8 cellular contexts compared by ENCODE assay signal in genomic region chr7:30564243-30564892, GRCh38. TPM values are rescaled to one million over a fixed set of nuclear protein-coding genes. Genes with fewer than 3 reads are reported as not detected.
DNase-seq lines count a peak whose midpoint lies in the region; ATAC-seq and TF ChIP-seq lines count a peak whose summit lies in the region.

No MANE protein-coding gene starts in this region.

- no peaks in the 10 kb centered on the region for H3K27me3 ChIP-seq in Panc1 (ENCODE audit: control insufficient read depth, insufficient read depth, low read length)
- no peaks in the 10 kb centered on the region for H3K27me3 ChIP-seq in esophagus squamous epithelium

- H3K9me3 ChIP-seq in Panc1 (ENCODE audit: control insufficient read depth, insufficient read depth, low read depth, low read length) (no peaks in the 10 kb centered on the region), esophagus squamous epithelium (no peaks in the 10 kb centered on the region)

- BruUV-seq in Panc1 (replicated peaks; lab: Mats Ljungman, UMichigan): no TSS peak

- no peak overlapping the region for H3K27ac Mint-ChIP-seq in natural killer cell treated with Interleukin-12 subunit alpha and Interleukin-12 subunit beta and Interleukin-15 and Interleukin-18, amount 100 ng/mL, for 72 hours

- H3K36me3 Mint-ChIP-seq in natural killer cell treated with Interleukin-12 subunit alpha and Interleukin-12 subunit beta and Interleukin-15 and Interleukin-18, amount 100 ng/mL, for 72 hours: peaks cover 8% of the 10 kb centered on the region

- CTCF ChIA-PET in Panc1 (lab: Charles Lee): interaction anchor here (0.6 to 2.0 kb wide), 12 partner anchors 14 to 400 kb away, joined by 3 to 14 read pairs (median 5); partner anchors contain the start of gene GGCT

- peak; percentile 90 for DNase-seq in DMS53 treated with DMSO at 0.1 percent for 48 hours (lab: John Stamatoyannopoulos, UW; ENCODE audit: unreplicated experiment)
- peak; percentile 91 for DNase-seq in KBM-7
- DNase-seq in Panc1 (ENCODE audit: low read depth, low spot score): peak; percentile 76
- peak; percentile 62 for DNase-seq in activated T-cell treated with anti-CD3 and anti-CD28 coated beads for 48 hours (ENCODE audit: low read depth)
- DNase-seq in esophagus squamous epithelium (lab: John Stamatoyannopoulos, UW): no peak
- no peak for DNase-seq in natural killer cell treated with Interleukin-12 subunit alpha and Interleukin-12 subunit beta and Interleukin-15 and Interleukin-18, amount 100 ng/mL, for 72 hours (ENCODE audit: low spot score)
- DNase-seq in stimulated activated naive CD4-positive, alpha-beta T cell (lab: John Stamatoyannopoulos, UW): peak; percentile 37 to 76 (median 66)

- intact Hi-C loops in Panc1 (cut with micrococcal nuclease; ENCODE audit: unreplicated experiment): loop anchor here (2.0 to 5.0 kb wide), 4 partner anchors 52 to 402 kb away; no protein-coding TSS in a partner anchor
- intact Hi-C loops in esophagus squamous epithelium (cut with DNase I): loop anchor here (10.0 kb wide), 1 partner anchor 400 kb away; no protein-coding TSS in a partner anchor

- no peak overlapping the region for H3K4me3 ChIP-seq in Panc1 (ENCODE audit: low read depth in 2 of 2, low read length in 2 of 2)
- no peak overlapping the region for H3K4me3 ChIP-seq in esophagus squamous epithelium

- H3K9me3 Mint-ChIP-seq in natural killer cell treated with Interleukin-12 subunit alpha and Interleukin-12 subunit beta and Interleukin-15 and Interleukin-18, amount 100 ng/mL, for 72 hours: no peaks in the 10 kb centered on the region

- H3K27ac ChIP-seq in Panc1 (ENCODE audit: low read length): no peak overlapping the region
- H3K27ac ChIP-seq in esophagus squamous epithelium: no peak overlapping the region

- TF ChIP-seq POLR2A in esophagus squamous epithelium (IDR thresholded peaks at IDR 0.05): no peak

- H3K4me1 ChIP-seq in Panc1 (ENCODE audit: control insufficient read depth, insufficient read depth, low read length): no peaks in the 10 kb centered on the region; the same call in 1 of the 2 replicates
- peaks cover 0 to 43% (median 14%) of the 10 kb centered on the region in 3 donors for H3K4me1 ChIP-seq in esophagus squamous epithelium

- in situ Hi-C loops in KBM-7 (cut with MboI; ENCODE audit: low pct_unique_long_range_greater_than_20kb, low sequenced_read_pairs): no loop called here
- in situ Hi-C loops in Panc1 (cut with HindIII; ENCODE audit: low pct_unique_long_range_greater_than_20kb, low sequenced_read_pairs): no loop called here

- H3K4me3 Mint-ChIP-seq in natural killer cell treated with Interleukin-12 subunit alpha and Interleukin-12 subunit beta and Interleukin-15 and Interleukin-18, amount 100 ng/mL, for 72 hours: no peak overlapping the region

- H3K27me3 Mint-ChIP-seq in natural killer cell treated with Interleukin-12 subunit alpha and Interleukin-12 subunit beta and Interleukin-15 and Interleukin-18, amount 100 ng/mL, for 72 hours: no peaks in the 10 kb centered on the region

- ATAC-seq in GM21723 (IDR thresholded peaks at IDR 0.05; ENCODE audit: unreplicated experiment): peak; percentile 94
- ATAC-seq in Panc1: peak; percentile 98
- peak; percentile 87 to 89 for ATAC-seq in natural killer cell treated with Interleukin-12 subunit alpha and Interleukin-12 subunit beta and Interleukin-15 and Interleukin-18, amount 100 ng/mL, for 72 hours

- H3K36me3 ChIP-seq in Panc1 (ENCODE audit: control insufficient read depth, insufficient read depth, low read length): no peaks in the 10 kb centered on the region
- peaks cover 0 to 66% (median 0%) of the 10 kb centered on the region in 3 donors for H3K36me3 ChIP-seq in esophagus squamous epithelium

- TF ChIP-seq CTCF in Panc1 (IDR thresholded peaks at IDR 0.05) (peak; percentile 92), esophagus squamous epithelium (IDR thresholded peaks at IDR 0.05) (peak; percentile 61 to 91 (median 84))

- H3K4me1 Mint-ChIP-seq in natural killer cell treated with Interleukin-12 subunit alpha and Interleukin-12 subunit beta and Interleukin-15 and Interleukin-18, amount 100 ng/mL, for 72 hours (ENCODE audit: low read depth in 2 of 2): peaks cover 3 to 4% of the 10 kb centered on the region in 2 donors

- 40 to 50% methylated on average over 2 to 5 of the region's 7 CpGs for WGBS in esophagus squamous epithelium, 2 donors

- POLR2A ChIA-PET in Panc1 (lab: Charles Lee): no interaction called here

RNA-seq across cellular contexts. Expression of gene GARS1, which starts 30.3 kb away (rescaled TPM):
- total RNA-seq in Panc1 (2021; ENCODE audit: unreplicated experiment) (271 TPM), esophagus squamous epithelium (100 to 1,000 TPM in 2 of 4 donors, 10 to 100 TPM in 2; 79.2 to 125 (median 97.3) TPM)
- polyA plus RNA-seq in Panc1 (2012; ENCODE audit: insufficient read length): 435 TPM
- total RNA-seq in natural killer cell treated with Interleukin-12 subunit alpha and Interleukin-12 subunit beta and Interleukin-15 and Interleukin-18, amount 100 ng/mL, for 72 hours: 100 to 1,000 TPM; 178 to 200 TPM

RNA-seq across cellular contexts. Expression of gene GGCT, which starts 59.7 kb away (rescaled TPM):
- total RNA-seq in Panc1 (2021; ENCODE audit: unreplicated experiment) (52.2 TPM), esophagus squamous epithelium (10 to 100 TPM; 42.3 to 74.9 (median 63.9) TPM)
- polyA plus RNA-seq in Panc1 (2012; ENCODE audit: insufficient read length): 29.6 TPM
- total RNA-seq in natural killer cell treated with Interleukin-12 subunit alpha and Interleukin-12 subunit beta and Interleukin-15 and Interleukin-18, amount 100 ng/mL, for 72 hours: 10 to 100 TPM; 37.9 to 61.7 TPM

Comparison
In these comparisons a context has a peak if more than half of its experiments do, and no peak if none do; other contexts are left out.
1. DNase-seq: peak in DMS53 treated with DMSO at 0.1 percent for 48 hours (single experiment), KBM-7 (single experiment), Panc1 (single experiment), activated T-cell treated with anti-CD3 and anti-CD28 coated beads for 48 hours (single experiment) and stimulated activated naive CD4-positive, alpha-beta T cell (6 of 6); none in esophagus squamous epithelium (single experiment) and natural killer cell treated with Interleukin-12 subunit alpha and Interleukin-12 subunit beta and Interleukin-15 and Interleukin-18, amount 100 ng/mL, for 72 hours (single experiment).
2. Peak in every context shown above with its lines, with median percentiles within 50 percentile points of each other: ATAC-seq.